Comparison of ENCODE assay signal across 8 cellular contexts in the genomic region with DNA sequence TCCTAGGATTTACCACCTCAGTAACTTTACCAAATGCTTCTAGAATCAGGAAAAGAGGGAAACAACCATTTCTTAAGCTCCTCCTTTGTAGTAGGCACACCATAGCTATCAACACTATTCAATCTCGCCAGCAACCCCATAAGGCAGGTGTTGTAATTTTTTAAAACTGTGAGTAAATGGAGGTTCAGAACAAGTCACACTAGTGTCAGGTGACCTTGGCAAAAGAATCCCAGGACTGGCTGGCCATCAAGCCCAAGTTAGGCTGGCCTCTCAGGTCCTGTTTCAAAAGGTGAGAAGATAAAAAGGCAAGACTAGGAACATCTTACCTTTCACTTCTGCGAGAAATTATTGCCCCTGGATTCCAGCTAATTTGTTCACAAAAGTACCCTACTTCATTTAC. TPM values are rescaled to one million over a fixed set of nuclear protein-coding genes. Genes with fewer than 3 reads are reported as not detected.
DNase-seq lines count a peak whose midpoint lies in the region; ATAC-seq and TF ChIP-seq lines count a peak whose summit lies in the region.

No MANE protein-coding gene starts in this region.

- TF ChIP-seq POLR2A in gastroesophageal sphincter (IDR thresholded peaks at IDR 0.05), result no peak

- H3K36me3 ChIP-seq in gastroesophageal sphincter, result peaks cover 0 to 18% of the 10 kb centered on the region in 2 donors

- H3K4me1 ChIP-seq in gastroesophageal sphincter, result peaks cover 4 to 32% (median 6%) of the 10 kb centered on the region in 3 donors

- WGBS in gastroesophageal sphincter (ENCODE audit: low coverage in 1 of 2), 2 donors, result 25 to 48% methylated on average over 2 of the region's 2 CpGs

- no peak for TF ChIP-seq EP300 in gastroesophageal sphincter (IDR thresholded peaks at IDR 0.05)

- H3K27ac ChIP-seq in VCaP (peak overlapping the region; percentile 81), gastroesophageal sphincter (peak overlapping the region; percentile 78 to 87 (median 84))

- H3K4me3 ChIP-seq in GM12865 (ENCODE audit: low read depth, low read length) (peak overlapping the region; percentile 94), gastroesophageal sphincter (peak overlapping the region; percentile 97)

- no peaks in the 10 kb centered on the region for H3K27me3 ChIP-seq in gastroesophageal sphincter

- ATAC-seq in gastroesophageal sphincter (no peak), GM19463 (IDR thresholded peaks at IDR 0.05; ENCODE audit: unreplicated experiment) (no peak), GM18861 (IDR thresholded peaks at IDR 0.05; ENCODE audit: unreplicated experiment) (no peak)

- DNase-seq in GM12865 (ENCODE audit: low read depth) (no peak), renal cortical epithelial cell (ENCODE audit: low read depth) (peak; percentile 13), NCI-H2227 treated with DMSO at 0.1 percent for 48 hours (lab: John Stamatoyannopoulos, UW) (no peak), NCI-H2107 treated with DMSO at 0.1 percent for 48 hours (lab: John Stamatoyannopoulos, UW; ENCODE audit: unreplicated experiment) (no peak)

- no peaks in the 10 kb centered on the region for H3K9me3 ChIP-seq in gastroesophageal sphincter

- no peak for TF ChIP-seq CTCF in GM12865 (IDR thresholded peaks at IDR 0.05; ENCODE audit: insufficient read depth, low read depth, low read length, missing control alignments)
- TF ChIP-seq CTCF in VCaP (conservative IDR thresholded peaks at IDR 0.05), result no peak
- TF ChIP-seq CTCF in gastroesophageal sphincter (IDR thresholded peaks at IDR 0.05), result no peak

RNA-seq across cellular contexts. Expression of a gene that starts 0.7 kb away (rescaled TPM):
- total RNA-seq in gastroesophageal sphincter, result 10 to 100 TPM in 3 of 4 donors, 1 to 10 TPM in 1; 8.9 to 24.9 (median 18.6) TPM
- total RNA-seq in renal cortical epithelial cell, result 11.8 and 30.5 TPM in 2 replicates

RNA-seq across cellular contexts. Expression of a gene that starts 29.2 kb away (rescaled TPM):
- total RNA-seq in gastroesophageal sphincter (10 to 100 TPM; 22.9 to 78.0 (median 36.8) TPM), renal cortical epithelial cell (18.9 and 30.3 TPM in 2 replicates)
